ENCODE assay signal across 28 cellular contexts in genomic region chr12:123772074-123772473, GRCh38. TPM values are rescaled to one million over a fixed set of nuclear protein-coding genes. Genes with fewer than 3 reads are reported as not detected.
A peak's percentile ranks its signal among the peaks of the same experiment; 100 is the strongest.
DNase-seq lines count a peak whose midpoint lies in the region; ATAC-seq, FAIRE-seq and TF ChIP-seq lines count a peak whose summit lies in the region.
"Had no signal": no experiment of that assay in that cellular context is flagged by ENCODE, and none has a peak within 500 bp of the region (broad histone marks: within the 10 kb centered on the region; RNA-seq: fewer than 3 reads in every experiment).

No MANE protein-coding gene starts in this region.

- peak; percentile 44 for ATAC-seq in HepG2
- ATAC-seq in right lobe of liver = no peak
- no peak for ATAC-seq in natural killer cell
- no peak for ATAC-seq in HG03025 (IDR thresholded peaks at IDR 0.05; ENCODE audit: low FRiP score, unreplicated experiment)

- no peak for TF ChIP-seq RAD21 in HepG2 (CRISPR knock-in tag; IDR thresholded peaks at IDR 0.05)

- H3K9me3 ChIP-seq in HepG2 (ENCODE audit: low read length) (no peaks in the 10 kb centered on the region), right lobe of liver (no peaks in the 10 kb centered on the region)
- H3K9me3 ChIP-seq: BE2C, BLaER1 had no signal

- peaks cover 0 to 2% of the 10 kb centered on the region in 2 experiments; a peak in 3 of 5 replicates for H3K27me3 ChIP-seq in HepG2 (ENCODE audit: control insufficient read depth in 1 of 2, insufficient read depth in 2 of 2, low read length in 2 of 2)
- H3K27me3 ChIP-seq in right lobe of liver = no peaks in the 10 kb centered on the region
- H3K27me3 ChIP-seq: BE2C, BLaER1 had no signal

- H3K9ac ChIP-seq in HepG2 (ENCODE audit: insufficient read depth, low read depth, low read length) = no peak overlapping the region
- H3K9ac ChIP-seq: BLaER1 had no signal

- H3K36me3 Mint-ChIP-seq in natural killer cell = no peaks in the 10 kb centered on the region

- H3K27ac ChIP-seq in HepG2 (ENCODE audit: extremely low read length, insufficient read depth, low read length) = no peak overlapping the region
- H3K27ac ChIP-seq in right lobe of liver = no peak overlapping the region
- no peak overlapping the region for H3K27ac ChIP-seq in caudate nucleus (ENCODE audit: low read depth, low read length)
- H3K27ac ChIP-seq: BLaER1 had no signal

- H3K4me3 ChIP-seq in HepG2 (replicated peaks in 1 of 3; ENCODE audit: insufficient read depth in 1 of 3, low read depth in 2 of 3, low read length in 3 of 3) (no peak overlapping the region), right lobe of liver (no peak overlapping the region)
- H3K4me3 ChIP-seq: BLaER1 had no signal

- H3K4me1 Mint-ChIP-seq in natural killer cell = peaks cover 7 to 14% of the 10 kb centered on the region in 2 donors

- in situ Hi-C loops in HepG2 (cut with HindIII; ENCODE audit: extremely low pct_ligation_motif_present, low pct_unique_long_range_greater_than_20kb) = no loop called here

- CTCF ChIA-PET in HepG2 (lab: Yijun Ruan, JAX; ENCODE audit: low intra/inter-chr PET ratio, low total read pairs) = no interaction called here

- POLR2A ChIA-PET in HepG2 (lab: Yijun Ruan, JAX) = no interaction called here

- peaks cover 33 to 41% of the 10 kb centered on the region in 2 donors for H3K27me3 Mint-ChIP-seq in natural killer cell (ENCODE audit: low read depth in 2 of 2)

- no TSS peak for BruUV-seq in HepG2 (replicated peaks; lab: Mats Ljungman, UMichigan)

- TF ChIP-seq POLR2A in HepG2 (IDR thresholded peaks at IDR 0.05; ENCODE audit: insufficient read depth in 1 of 2, low read depth in 2 of 2, low read length in 2 of 2) = no peak
- TF ChIP-seq POLR2A in right lobe of liver (IDR thresholded peaks at IDR 0.05) = no peak

- TF ChIP-seq EP300 in HepG2 (IDR thresholded peaks at IDR 0.05; ENCODE audit: low read depth in 2 of 2, low read length in 2 of 2) = no peak
- no peak for TF ChIP-seq EP300 in HepG2 (CRISPR knock-in tag; IDR thresholded peaks at IDR 0.05; ENCODE audit: borderline replicate concordance)

- H3K27ac Mint-ChIP-seq in natural killer cell = no peak overlapping the region
- H3K27ac Mint-ChIP-seq: CD14-positive monocyte; CD4-positive, alpha-beta memory T cell; CD4-positive, CD25-positive, alpha-beta regulatory T cell; CD8-positive, alpha-beta memory T cell had no signal

- TF ChIP-seq CTCF in HepG2 (CRISPR knock-in tag; IDR thresholded peaks at IDR 0.05) (no peak), right lobe of liver (IDR thresholded peaks at IDR 0.05) (no peak), natural killer cell (IDR thresholded peaks at IDR 0.05) (no peak)

- no peak for FAIRE-seq in HepG2 (lab: Jason Lieb, UNC)
- FAIRE-seq: A204.1, G401.6, GM12891, GM19239 had no signal

- H4K20me1 ChIP-seq in HepG2 (ENCODE audit: insufficient read depth, low read length) = no peaks in the 10 kb centered on the region
- H4K20me1 ChIP-seq: BLaER1 had no signal

- no peaks in the 10 kb centered on the region for H3K9me3 Mint-ChIP-seq in natural killer cell

- WGBS in HepG2 (ENCODE audit: low lambda C conversion rate) = 35% methylated on average over 4 of the region's 5 CpGs
- 90% methylated on average over 5 of the region's 5 CpGs for WGBS in right lobe of liver (ENCODE audit: insufficient coverage, low coverage, low lambda C conversion rate, missing lambda C conversion rate)

- DNase-seq in HepG2 (ENCODE audit: low spot score) = no peak
- no peak for DNase-seq in right lobe of liver
- DNase-seq in islet precursor cell = peak; percentile 62
- peak; percentile 77 for DNase-seq in mesenteric fat pad (ENCODE audit: low spot score)
- no peak for DNase-seq in caudate nucleus (lab: John Stamatoyannopoulos, UW)
- no peak for DNase-seq in natural killer cell
- DNase-seq: 8988T; ACHN; BE2C; C1 segment of cervical spinal cord; CD4-positive, alpha-beta memory T cell; CD4-positive, CD25-positive, alpha-beta regulatory T cell; CD8-positive, alpha-beta memory T cell; COR-L47; DMS 273 treated with DMSO at 0.1 percent for 48 hours; DMS153; DMS53; DMS79; DND-41; EL; GF-D8 had no signal

- H3K4me3 Mint-ChIP-seq in natural killer cell = no peak overlapping the region
- H3K4me3 Mint-ChIP-seq: CD14-positive monocyte; CD4-positive, alpha-beta memory T cell; CD4-positive, CD25-positive, alpha-beta regulatory T cell had no signal

- H2AFZ ChIP-seq in HepG2 (ENCODE audit: low read length) = no peak overlapping the region

- no peak overlapping the region for H3K4me2 ChIP-seq in HepG2 (ENCODE audit: low read depth, low read length)
- H3K4me2 ChIP-seq: BLaER1 had no signal

- intact Hi-C loops in HepG2 (cut with micrococcal nuclease; ENCODE audit: unreplicated experiment) (no loop called here), right lobe of liver (cut with DNase I) (no loop called here), natural killer cell (cut with micrococcal nuclease) (no loop called here)

- H3K36me3 ChIP-seq in HepG2 (replicated peaks in 1 of 2; ENCODE audit: control insufficient read depth in 1 of 2, insufficient read depth in 2 of 2, low read length in 2 of 2) = no peaks in the 10 kb centered on the region
- no peaks in the 10 kb centered on the region for H3K36me3 ChIP-seq in right lobe of liver
- H3K36me3 ChIP-seq: BE2C, BLaER1 had no signal

- H3K4me1 ChIP-seq in HepG2 (ENCODE audit: insufficient read depth, low read length) (no peaks in the 10 kb centered on the region), right lobe of liver (no peaks in the 10 kb centered on the region)
- H3K4me1 ChIP-seq: BE2C, BLaER1 had no signal

- no peaks in the 10 kb centered on the region for H3K79me2 ChIP-seq in HepG2 (ENCODE audit: insufficient read depth, low read length)

TF ChIP-seq in HepG2, 621 proteins besides CTCF, POLR2A, EP300 and RAD21 (continues in another document):
- no peak for TF ChIP-seq ZC3H4 (CRISPR knock-in tag; IDR thresholded peaks at IDR 0.05; ENCODE audit: borderline replicate concordance)
- no peak for TF ChIP-seq ZNF878 (CRISPR knock-in tag; IDR thresholded peaks at IDR 0.05)
- no peak for TF ChIP-seq BORCS8-MEF2B (CRISPR knock-in tag; IDR thresholded peaks at IDR 0.05)

RNA-seq across cellular contexts. Expression of gene DNAH10, which starts 10.0 kb away (rescaled TPM):
- total RNA-seq in HepG2 (2016; rRNA removed; fragmentation: Illumina TruSeq; extraction: Trizol) = 0.02 and 0.06 TPM in 2 replicates
- under 0.01 and 0.09 TPM in 2 replicates for total RNA-seq in HepG2 (2016; cell fraction: cytosol; rRNA removed; fragmentation: Illumina TruSeq; extraction: Trizol; ENCODE audit: low read depth)
- 0.04 and 0.10 TPM in 2 replicates for total RNA-seq in HepG2 (2016; cell fraction: insoluble cytoplasmic fraction; rRNA removed; fragmentation: Illumina TruSeq; extraction: Trizol)
- 0.06 TPM in 1 of 2 replicates, not detected in the other for total RNA-seq in HepG2 (2016; cell fraction: membrane; rRNA removed; fragmentation: Illumina TruSeq; extraction: Trizol)
- total RNA-seq in HepG2 (2016; cell fraction: nucleus; rRNA removed; fragmentation: Illumina TruSeq; extraction: Trizol) = 0.03 and 0.31 TPM in 2 replicates
- polyA plus RNA-seq in HepG2 (2011; rRNA removed) = 0.01 and 0.08 TPM in 2 replicates
- 0.01 and 0.04 TPM in 2 replicates for polyA plus RNA-seq in HepG2 (2011; cell fraction: cytosol; rRNA removed)
- 0.10 and 0.12 TPM in 2 replicates for polyA plus RNA-seq in HepG2 (2011; cell fraction: nucleus; rRNA removed)
- 0.08 and 0.23 TPM in 2 replicates for polyA plus RNA-seq in HepG2 (2012)
- polyA plus RNA-seq in HepG2 (2016; cell fraction: cytosol; fragmentation: Illumina TruSeq; extraction: Trizol; ENCODE audit: low read depth) = not detected in 2 replicates
- polyA plus RNA-seq in HepG2 (2016; cell fraction: insoluble cytoplasmic fraction; fragmentation: Illumina TruSeq; extraction: Trizol; ENCODE audit: low read depth) = not detected in 2 replicates
- not detected in 2 replicates for polyA plus RNA-seq in HepG2 (2016; cell fraction: membrane; fragmentation: Illumina TruSeq; extraction: Trizol; ENCODE audit: low read depth)
- polyA plus RNA-seq in HepG2 (2016; cell fraction: nucleus; fragmentation: Illumina TruSeq; extraction: Trizol; ENCODE audit: insufficient read depth, low read depth) = not detected in 2 replicates
- under 0.01 and 0.02 TPM in 2 replicates for polyA minus RNA-seq in HepG2 (2011; rRNA and poly(A)+ RNA removed; ENCODE audit: low replicate concordance)
- not detected in 2 replicates for polyA minus RNA-seq in HepG2 (2011; cell fraction: cytosol; rRNA and poly(A)+ RNA removed)
- under 0.01 and 0.25 TPM in 2 replicates for polyA minus RNA-seq in HepG2 (2011; cell fraction: nucleus; rRNA and poly(A)+ RNA removed)
- under 1 TPM in 5 of 6 experiments, not detected in 1; under 0.01 to 0.40 (median 0.16) TPM for total RNA-seq in right lobe of liver
- 0.51 TPM for total RNA-seq in mesenteric fat pad
- 1 to 10 TPM in 1 of 3 donors, under 1 TPM in 2; 0.43 to 1.7 (median 0.94) TPM for total RNA-seq in natural killer cell
- polyA plus RNA-seq: CD14-positive monocyte; CD8-positive, alpha-beta memory T cell had no signal

RNA-seq across cellular contexts. Expression of gene ATP6V0A2, which starts 59.9 kb away (rescaled TPM):
- 15.6 and 26.2 TPM in 2 replicates for total RNA-seq in HepG2 (2016; rRNA removed; fragmentation: Illumina TruSeq; extraction: Trizol)
- total RNA-seq in HepG2 (2016; cell fraction: cytosol; rRNA removed; fragmentation: Illumina TruSeq; extraction: Trizol; ENCODE audit: low read depth) = 2.6 and 4.1 TPM in 2 replicates
- total RNA-seq in HepG2 (2016; cell fraction: insoluble cytoplasmic fraction; rRNA removed; fragmentation: Illumina TruSeq; extraction: Trizol) = 15.5 and 23.9 TPM in 2 replicates
- total RNA-seq in HepG2 (2016; cell fraction: membrane; rRNA removed; fragmentation: Illumina TruSeq; extraction: Trizol) = 8.4 and 9.1 TPM in 2 replicates
- 23.2 and 27.6 TPM in 2 replicates for total RNA-seq in HepG2 (2016; cell fraction: nucleus; rRNA removed; fragmentation: Illumina TruSeq; extraction: Trizol)
- 17.7 and 18.2 TPM in 2 replicates for polyA plus RNA-seq in HepG2 (2011; rRNA removed)
- 7.1 and 10.2 TPM in 2 replicates for polyA plus RNA-seq in HepG2 (2011; cell fraction: cytosol; rRNA removed)
- polyA plus RNA-seq in HepG2 (2011; cell fraction: nucleus; rRNA removed) = 19.2 and 23.4 TPM in 2 replicates
- polyA plus RNA-seq in HepG2 (2012) = 8.7 and 11.1 TPM in 2 replicates
- 1.0 and 1.6 TPM in 2 replicates for polyA plus RNA-seq in HepG2 (2016; cell fraction: cytosol; fragmentation: Illumina TruSeq; extraction: Trizol; ENCODE audit: low read depth)
- 9.6 and 10.7 TPM in 2 replicates for polyA plus RNA-seq in HepG2 (2016; cell fraction: insoluble cytoplasmic fraction; fragmentation: Illumina TruSeq; extraction: Trizol; ENCODE audit: low read depth)
- polyA plus RNA-seq in HepG2 (2016; cell fraction: membrane; fragmentation: Illumina TruSeq; extraction: Trizol; ENCODE audit: low read depth) = 2.5 and 2.6 TPM in 2 replicates
- polyA plus RNA-seq in HepG2 (2016; cell fraction: nucleus; fragmentation: Illumina TruSeq; extraction: Trizol; ENCODE audit: insufficient read depth, low read depth) = 21.9 and 22.0 TPM in 2 replicates
- 48.3 and 119 TPM in 2 replicates for polyA minus RNA-seq in HepG2 (2011; rRNA and poly(A)+ RNA removed; ENCODE audit: low replicate concordance)
- 10.5 and 14.0 TPM in 2 replicates for polyA minus RNA-seq in HepG2 (2011; cell fraction: cytosol; rRNA and poly(A)+ RNA removed)
- 24.8 and 26.0 TPM in 2 replicates for polyA minus RNA-seq in HepG2 (2011; cell fraction: nucleus; rRNA and poly(A)+ RNA removed)
- 10 to 100 TPM in 3 of 6 experiments, 1 to 10 TPM in 3; 7.6 to 12.9 (median 10.1) TPM for total RNA-seq in right lobe of liver
- total RNA-seq in mesenteric fat pad = 33.3 TPM
- total RNA-seq in natural killer cell = 10 to 100 TPM; 47.7 to 69.5 (median 56.5) TPM

Comparison
In these comparisons a context has a peak if more than half of its experiments do, and no peak if none do; other contexts are left out.
1. DNase-seq: peak in islet precursor cell (single experiment) and mesenteric fat pad (single experiment); none in HepG2 (single experiment), right lobe of liver (0 of 3), caudate nucleus (0 of 61) and natural killer cell (single experiment).